11 cellular contexts compared by ENCODE assay signal in genomic region chr1:21914880-21915640, GRCh38. TPM values are rescaled to one million over a fixed set of nuclear protein-coding genes. Genes with fewer than 3 reads are reported as not detected.
DNase-seq lines count a peak whose midpoint lies in the region; ATAC-seq and TF ChIP-seq lines count a peak whose summit lies in the region.
"Had no signal": no experiment of that assay in that cellular context is flagged by ENCODE, and none has a peak within 500 bp of the region (broad histone marks: within the 10 kb centered on the region; RNA-seq: fewer than 3 reads in every experiment).

No MANE protein-coding gene starts in this region.

- TF ChIP-seq RAD21 in Ishikawa (IDR thresholded peaks at IDR 0.05; ENCODE audit: low read depth), result no peak

- H3K4me3 Mint-ChIP-seq in T-helper 17 cell, result no peak overlapping the region
- no peak overlapping the region for H3K4me3 Mint-ChIP-seq in stimulated activated memory B cell treated with anti-CD40 and anti-IgM and Interleukin-4, amounts not matched to agents 10 μg/mL and 1 μg/mL and 100 μg/mL, for 72 hours
- H3K4me3 Mint-ChIP-seq: natural killer cell treated with Interleukin-12 subunit alpha and Interleukin-12 subunit beta and Interleukin-15 and Interleukin-18, amount 100 ng/mL, for 72 hours had no signal

- no peak for TF ChIP-seq EP300 in Ishikawa (IDR thresholded peaks at IDR 0.05; ENCODE audit: borderline replicate concordance)

- peak overlapping the region; percentile 53 for H3K27ac Mint-ChIP-seq in T-helper 17 cell
- H3K27ac Mint-ChIP-seq in stimulated activated memory B cell treated with anti-CD40 and anti-IgM and Interleukin-4, amounts not matched to agents 10 μg/mL and 1 μg/mL and 100 μg/mL, for 72 hours, result peak overlapping the region; percentile 5

- H3K36me3 ChIP-seq in left ventricle myocardium inferior, result peaks cover 15% of the 10 kb centered on the region

- peaks cover 9% of the 10 kb centered on the region for H3K4me1 Mint-ChIP-seq in T-helper 17 cell
- H3K4me1 Mint-ChIP-seq in stimulated activated memory B cell treated with anti-CD40 and anti-IgM and Interleukin-4, amounts not matched to agents 10 μg/mL and 1 μg/mL and 100 μg/mL, for 72 hours, result peaks cover 4% of the 10 kb centered on the region

- H3K9me3 Mint-ChIP-seq in stimulated activated memory B cell treated with anti-CD40 and anti-IgM and Interleukin-4, amounts not matched to agents 10 μg/mL and 1 μg/mL and 100 μg/mL, for 72 hours, result no peaks in the 10 kb centered on the region
- H3K9me3 Mint-ChIP-seq: natural killer cell treated with Interleukin-12 subunit alpha and Interleukin-12 subunit beta and Interleukin-15 and Interleukin-18, amount 100 ng/mL, for 72 hours had no signal

- ATAC-seq in T-helper 17 cell, result no peak
- ATAC-seq in stimulated activated memory B cell treated with anti-CD40 and anti-IgM and Interleukin-4, amounts not matched to agents 10 μg/mL and 1 μg/mL and 100 μg/mL, for 72 hours, result no peak
- ATAC-seq in HG03196 (IDR thresholded peaks at IDR 0.05; ENCODE audit: unreplicated experiment), result no peak
- ATAC-seq in HG03342 (IDR thresholded peaks at IDR 0.05; ENCODE audit: unreplicated experiment), result no peak
- ATAC-seq: natural killer cell treated with Interleukin-12 subunit alpha and Interleukin-12 subunit beta and Interleukin-15 and Interleukin-18, amount 100 ng/mL, for 72 hours had no signal

- H3K4me1 ChIP-seq in left ventricle myocardium inferior, result peaks cover 100% of the 10 kb centered on the region

- no peak for DNase-seq in T-helper 17 cell
- peak; percentile 65 for DNase-seq in left ventricle myocardium inferior
- no peak for DNase-seq in stimulated activated CD4-positive, alpha-beta T cell treated with anti-CD3 and anti-CD28 coated beads, Interleukin-4, amount 100 ng/mL, for 1 hour
- DNase-seq in NCI-H187 (lab: John Stamatoyannopoulos, UW), result no peak
- DNase-seq: activated naive CD4-positive, alpha-beta T cell treated with anti-CD3 and anti-CD28 coated beads, Interleukin-2, amount 50 U/mL, for 16 hours; NCI-H1436 had no signal

- intact Hi-C loops in left ventricle myocardium inferior (cut with micrococcal nuclease), result no loop called here

- H3K9me3 ChIP-seq in T-helper 17 cell (ENCODE audit: control insufficient read depth, low read length, poor library complexity, severe bottlenecking) (no peaks in the 10 kb centered on the region), left ventricle myocardium inferior (replicated peaks) (no peaks in the 10 kb centered on the region)

- H3K36me3 Mint-ChIP-seq in T-helper 17 cell (ENCODE audit: low read depth), result no peaks in the 10 kb centered on the region
- no peaks in the 10 kb centered on the region for H3K36me3 Mint-ChIP-seq in stimulated activated memory B cell treated with anti-CD40 and anti-IgM and Interleukin-4, amounts not matched to agents 10 μg/mL and 1 μg/mL and 100 μg/mL, for 72 hours
- H3K36me3 Mint-ChIP-seq: natural killer cell treated with Interleukin-12 subunit alpha and Interleukin-12 subunit beta and Interleukin-15 and Interleukin-18, amount 100 ng/mL, for 72 hours had no signal

- no peak for TF ChIP-seq CTCF in left ventricle myocardium inferior (IDR thresholded peaks at IDR 0.05; ENCODE audit: borderline replicate concordance)

- peaks cover 8% of the 10 kb centered on the region for H3K27me3 Mint-ChIP-seq in T-helper 17 cell
- H3K27me3 Mint-ChIP-seq in stimulated activated memory B cell treated with anti-CD40 and anti-IgM and Interleukin-4, amounts not matched to agents 10 μg/mL and 1 μg/mL and 100 μg/mL, for 72 hours, result no peaks in the 10 kb centered on the region
- H3K27me3 Mint-ChIP-seq: natural killer cell treated with Interleukin-12 subunit alpha and Interleukin-12 subunit beta and Interleukin-15 and Interleukin-18, amount 100 ng/mL, for 72 hours had no signal

- H3K27ac ChIP-seq in left ventricle myocardium inferior (replicated peaks), result peak overlapping the region; percentile 90

- H3K4me3 ChIP-seq in left ventricle myocardium inferior, result no peak overlapping the region

- no peaks in the 10 kb centered on the region for H3K27me3 ChIP-seq in left ventricle myocardium inferior (ENCODE audit: low read depth)

TF ChIP-seq in Ishikawa, 13 proteins besides CTCF, POLR2A, EP300 and RAD21:
- TF ChIP-seq TCF12 (IDR thresholded peaks at IDR 0.05; ENCODE audit: low read depth) (peak; percentile 51; the same call in 1 of the 2 replicates), CEBPB (IDR thresholded peaks at IDR 0.05) (no peak), NFIC (IDR thresholded peaks at IDR 0.05) (peak; percentile 87), MAX (IDR thresholded peaks at IDR 0.05) (peak; percentile 61)

RNA-seq across cellular contexts. Expression of gene HSPG2, which starts 22.1 kb away (rescaled TPM):
- 1 to 10 TPM; 1.2 to 1.6 TPM for total RNA-seq in T-helper 17 cell
- total RNA-seq in left ventricle myocardium inferior, result 257 TPM

Comparison
In these comparisons a context has a peak if more than half of its experiments do, and no peak if none do; other contexts are left out.
1. RNA of gene HSPG2, which starts 22.1 kb away (total RNA-seq): 257 TPM in left ventricle myocardium inferior (single experiment); 1.2 to 1.6 TPM in T-helper 17 cell; every median in the first group is over 10 times any median in the second.